Comparison of ENCODE assay signal across 26 cellular contexts in the genomic region with DNA sequence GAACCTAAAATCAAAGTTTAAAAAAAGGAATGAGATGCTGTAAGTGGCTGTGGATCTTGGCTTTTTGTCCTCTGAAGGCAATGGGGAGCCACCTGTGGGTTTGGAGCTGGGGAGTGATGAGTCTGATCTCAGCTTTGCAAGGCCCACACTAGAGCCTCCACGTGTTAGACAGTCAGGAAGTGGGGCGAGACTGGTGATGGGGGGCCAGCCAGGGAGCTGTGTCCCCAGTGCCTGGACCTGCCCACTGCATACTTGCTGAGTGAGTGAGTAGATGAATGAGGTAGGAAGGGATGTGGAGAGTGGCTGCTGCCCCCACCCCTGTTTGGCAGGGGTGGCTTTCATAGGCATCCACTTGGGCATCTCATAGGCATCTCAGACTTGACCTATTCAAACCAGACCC.
"Had no signal": no experiment of that assay in that cellular context is flagged by ENCODE, and none has a peak within 500 bp of the region (broad histone marks: within the 10 kb centered on the region; RNA-seq: fewer than 3 reads in every experiment).

No MANE protein-coding gene starts in this region.

- DNase-seq: activated CD4-positive, alpha-beta T cell treated with anti-CD3 and anti-CD28 coated beads for 1 hour; activated CD4-positive, alpha-beta T cell treated with anti-CD3 and anti-CD28 coated beads, Interleukin-2, amount 50 U/mL, for 4 hours; activated CD8-positive, alpha-beta memory T cell treated with anti-CD3 and anti-CD28 coated beads for 24 hours; activated CD8-positive, alpha-beta memory T cell treated with anti-CD3 and anti-CD28 coated beads, Interleukin-2, amount 50 U/mL, for 4 hours; activated T-cell treated with anti-CD3 and anti-CD28 coated beads, Interleukin-2, amount 50 U/mL, for 24 hours; cortex of kidney; erythroblast; foreskin melanocyte; hippocampal formation; left colon; mesendoderm; mucosa of descending colon; small intestine; stimulated activated CD4-positive, alpha-beta T cell treated with anti-CD3 and anti-CD28 coated beads, Interleukin-2, amount 100 ng/mL, for 24 hours; stomach had no signal

- H3K9me3 ChIP-seq: mucosa of descending colon, stomach, suprapubic skin, tibial nerve had no signal

- H3K4me3 Mint-ChIP-seq: activated naive CD8-positive, alpha-beta T cell; activated T-cell treated with anti-CD3 and anti-CD28 coated beads, Interleukin-2, amount 50 U/mL, for 24 hours; activated T-helper 17 cell treated with anti-CD3 and anti-CD28 coated beads, Interleukin-2, amount 50 U/mL, for 72 hours; neural crest cell; stimulated activated memory B cell treated with anti-CD40 and anti-IgM and Interleukin-4, amounts not matched to agents 10 μg/mL and 1 μg/mL and 100 μg/mL, for 72 hours; T-cell; T-helper 2 cell treated with Interferon-gamma antibody and Interleukin-4, amounts not matched to agents 5 μg/mL and 100 μg/mL, for 36 hours had no signal

- H3K4me1 Mint-ChIP-seq: activated T-helper 17 cell treated with anti-CD3 and anti-CD28 coated beads, Interleukin-2, amount 50 U/mL, for 72 hours; stimulated activated memory B cell treated with anti-CD40 and anti-IgM and Interleukin-4, amounts not matched to agents 10 μg/mL and 1 μg/mL and 100 μg/mL, for 72 hours had no signal

- ATAC-seq: activated T-helper 17 cell treated with anti-CD3 and anti-CD28 coated beads, Interleukin-2, amount 50 U/mL, for 72 hours; left colon; mucosa of descending colon; sciatic nerve; stimulated activated memory B cell treated with anti-CD40 and anti-IgM and Interleukin-4, amounts not matched to agents 10 μg/mL and 1 μg/mL and 100 μg/mL, for 72 hours; T-cell had no signal

- H3K36me3 Mint-ChIP-seq: activated naive CD8-positive, alpha-beta T cell; stimulated activated memory B cell treated with anti-CD40 and anti-IgM and Interleukin-4, amounts not matched to agents 10 μg/mL and 1 μg/mL and 100 μg/mL, for 72 hours; T-cell had no signal

- H3K4me3 ChIP-seq: mucosa of descending colon, stomach, suprapubic skin, tibial nerve had no signal

- FAIRE-seq: endometrium, islet of Langerhans, small intestine had no signal

- H3K27ac Mint-ChIP-seq: activated naive CD8-positive, alpha-beta T cell; activated T-cell treated with anti-CD3 and anti-CD28 coated beads, Interleukin-2, amount 50 U/mL, for 24 hours; activated T-helper 17 cell treated with anti-CD3 and anti-CD28 coated beads, Interleukin-2, amount 50 U/mL, for 72 hours; stimulated activated memory B cell treated with anti-CD40 and anti-IgM and Interleukin-4, amounts not matched to agents 10 μg/mL and 1 μg/mL and 100 μg/mL, for 72 hours; T-helper 2 cell treated with Interferon-gamma antibody and Interleukin-4, amounts not matched to agents 5 μg/mL and 100 μg/mL, for 36 hours had no signal

- H3K4me1 ChIP-seq: suprapubic skin had no signal

- H3K27me3 ChIP-seq: suprapubic skin, tibial nerve had no signal

- H3K36me3 ChIP-seq: stomach, suprapubic skin, tibial nerve had no signal

- H3K9me3 Mint-ChIP-seq: activated T-cell treated with anti-CD3 and anti-CD28 coated beads, Interleukin-2, amount 50 U/mL, for 24 hours; activated T-helper 17 cell treated with anti-CD3 and anti-CD28 coated beads, Interleukin-2, amount 50 U/mL, for 72 hours; stimulated activated memory B cell treated with anti-CD40 and anti-IgM and Interleukin-4, amounts not matched to agents 10 μg/mL and 1 μg/mL and 100 μg/mL, for 72 hours; T-cell; T-helper 2 cell treated with Interferon-gamma antibody and Interleukin-4, amounts not matched to agents 5 μg/mL and 100 μg/mL, for 36 hours had no signal

- H3K27me3 Mint-ChIP-seq: activated naive CD8-positive, alpha-beta T cell; activated T-helper 17 cell treated with anti-CD3 and anti-CD28 coated beads, Interleukin-2, amount 50 U/mL, for 72 hours; stimulated activated memory B cell treated with anti-CD40 and anti-IgM and Interleukin-4, amounts not matched to agents 10 μg/mL and 1 μg/mL and 100 μg/mL, for 72 hours had no signal

- H3K27ac ChIP-seq: stomach, suprapubic skin had no signal
